ENCODE assay signal across 15 cellular contexts in genomic region chr17:68435361-68435760, GRCh38.
"Had no signal": no experiment of that assay in that cellular context is flagged by ENCODE, and none has a peak within 500 bp of the region (broad histone marks: within the 10 kb centered on the region; RNA-seq: fewer than 3 reads in every experiment).

No MANE protein-coding gene starts in this region.

- H3K9me3 Mint-ChIP-seq: activated CD4-positive, alpha-beta memory T cell treated with anti-CD3 and anti-CD28 coated beads for 36 hours; activated T-cell treated with anti-CD3 and anti-CD28 coated beads, Interleukin-2, amount 50 U/mL, for 4 hours; activated T-helper 17 cell treated with anti-CD3 and anti-CD28 coated beads, Interleukin-2, amount 50 U/mL, for 72 hours; natural killer cell; neural progenitor cell had no signal

- H3K4me2 ChIP-seq: neural progenitor cell, smooth muscle cell had no signal

- H3K4me3 ChIP-seq: left lung, lung, neural progenitor cell, smooth muscle cell, thoracic aorta, uterus had no signal

- H3K9ac ChIP-seq: neural progenitor cell had no signal

- H2AFZ ChIP-seq: neural progenitor cell had no signal

- FAIRE-seq: astrocyte, endothelial cell of umbilical vein had no signal

- H3K4me3 Mint-ChIP-seq: neural progenitor cell had no signal

- H3K9me3 ChIP-seq: left lung, thoracic aorta, uterus had no signal

- H3K27ac ChIP-seq: left lung, neural progenitor cell, thoracic aorta had no signal

- ATAC-seq: left lung had no signal

- H3K27me3 ChIP-seq: brain microvascular endothelial cell, left lung, neural progenitor cell, uterus had no signal

- DNase-seq: left lung, posterior cingulate gyrus had no signal

- H3K27ac Mint-ChIP-seq: neural progenitor cell had no signal

- H3K4me1 ChIP-seq: neural progenitor cell, uterus had no signal

- H3K36me3 ChIP-seq: neural progenitor cell, uterus, WERI-Rb-1 had no signal
